In genomic region chr5:160040471-160040835, GRCh38 we compare ENCODE assay signal across 15 cellular contexts. TPM values are rescaled to one million over a fixed set of nuclear protein-coding genes. Genes with fewer than 3 reads are reported as not detected.
DNase-seq lines count a peak whose midpoint lies in the region; ATAC-seq and TF ChIP-seq lines count a peak whose summit lies in the region.
"Had no signal": no experiment of that assay in that cellular context is flagged by ENCODE, and none has a peak within 500 bp of the region (broad histone marks: within the 10 kb centered on the region; RNA-seq: fewer than 3 reads in every experiment).

No MANE protein-coding gene starts in this region.

- H3K36me3 Mint-ChIP-seq in WTC11, result peaks cover 32% of the 10 kb centered on the region

- 86 to 97% methylated on average over 1 to 2 of the region's 2 CpGs for WGBS in transverse colon (ENCODE audit: low coverage in 1 of 2), 2 donors

- TF ChIP-seq CTCF in WTC11 (IDR thresholded peaks at IDR 0.05) (no peak), colonic mucosa (IDR thresholded peaks at IDR 0.05) (no peak), transverse colon (IDR thresholded peaks at IDR 0.05) (no peak)

- POLR2A ChIA-PET in WTC11 (lab: Charles Lee), result no interaction called here

- no peak overlapping the region for H3K27ac Mint-ChIP-seq in WTC11
- H3K27ac Mint-ChIP-seq: CD4-positive, alpha-beta memory T cell had no signal

- H3K4me3 Mint-ChIP-seq in WTC11, result no peak overlapping the region
- H3K4me3 Mint-ChIP-seq: CD4-positive, alpha-beta memory T cell had no signal

- intact Hi-C loops in colonic mucosa (cut with DNase I) (no loop called here), left colon (cut with DNase I, micrococcal nuclease) (no loop called here), transverse colon (cut with DNase I; ENCODE audit: low total_unique reads) (no loop called here), posterior cingulate gyrus (cut with DNase I) (no loop called here)

- no peak for DNase-seq in WTC11 (ENCODE audit: low spot score)
- no peak for DNase-seq in colonic mucosa
- no peak for DNase-seq in left colon
- no peak for DNase-seq in transverse colon
- DNase-seq in activated CD4-positive, alpha-beta T cell treated with anti-CD3 and anti-CD28 coated beads for 48 hours, result no peak
- no peak for DNase-seq in posterior cingulate gyrus
- DNase-seq: C1 segment of cervical spinal cord; Calu3; CD4-positive, alpha-beta memory T cell; COR-L47; DMS79 treated with DMSO at 0.1 percent for 48 hours; GF-D8; GM23248; H7 had no signal

- H3K27ac ChIP-seq in colonic mucosa, result peak overlapping the region; percentile 54
- H3K27ac ChIP-seq in transverse colon, result peak overlapping the region; percentile 19 to 64 (median 48)
- H3K27ac ChIP-seq: GM23248 had no signal

- H3K9ac ChIP-seq in colonic mucosa (ENCODE audit: low read depth in 2 of 2, low read length in 2 of 2), result no peak overlapping the region
- H3K9ac ChIP-seq: GM23248 had no signal

- H3K4me1 ChIP-seq in colonic mucosa (no peaks in the 10 kb centered on the region), transverse colon (peaks cover 0 to 9% (median 3%) of the 10 kb centered on the region in 4 donors)

- H3K9me3 ChIP-seq in colonic mucosa (no peaks in the 10 kb centered on the region), transverse colon (no peaks in the 10 kb centered on the region)

- H3K4me1 Mint-ChIP-seq in WTC11, result peaks cover 34% of the 10 kb centered on the region

- in situ Hi-C loops in transverse colon (cut with MboI; ENCODE audit: low pct_ligation_motif_present in 1 of 4, low pct_unique_long_range_greater_than_20kb in 1 of 4, low sequenced_read_pairs in 3 of 4), result no loop called here

- CTCF ChIA-PET in WTC11 (lab: Charles Lee), result no interaction called here

- H3K27me3 Mint-ChIP-seq in WTC11 (ENCODE audit: low read depth), result no peaks in the 10 kb centered on the region
- H3K27me3 Mint-ChIP-seq: CD4-positive, alpha-beta memory T cell had no signal

- H3K9me3 Mint-ChIP-seq in WTC11, result no peaks in the 10 kb centered on the region
- H3K9me3 Mint-ChIP-seq: CD4-positive, alpha-beta memory T cell had no signal

- no peak for ATAC-seq in WTC11
- peak; percentile 38 for ATAC-seq in left colon
- no peak for ATAC-seq in GM18909 (IDR thresholded peaks at IDR 0.05; ENCODE audit: poor library complexity, unreplicated experiment)

- no peak for TF ChIP-seq EP300 in transverse colon (IDR thresholded peaks at IDR 0.05; ENCODE audit: low read depth)

- H3K36me3 ChIP-seq in colonic mucosa (no peaks in the 10 kb centered on the region), transverse colon (peaks cover 0 to 28% (median 8%) of the 10 kb centered on the region in 4 donors)

- H3K27me3 ChIP-seq in colonic mucosa, result no peaks in the 10 kb centered on the region
- no peaks in the 10 kb centered on the region for H3K27me3 ChIP-seq in transverse colon

- H3K4me3 ChIP-seq in colonic mucosa (no peak overlapping the region), transverse colon (no peak overlapping the region)
- H3K4me3 ChIP-seq: GM23248 had no signal

- TF ChIP-seq POLR2A in transverse colon (IDR thresholded peaks at IDR 0.05), result no peak

TF ChIP-seq in WTC11, 78 proteins besides CTCF, POLR2A, EP300 and RAD21:
- TF ChIP-seq ZNF121 (CRISPR knock-in tag; IDR thresholded peaks at IDR 0.05) (peak; percentile 63; the same call in 1 of the 2 replicates), FOXP1 (CRISPR knock-in tag; IDR thresholded peaks at IDR 0.05; ENCODE audit: borderline replicate concordance) (no peak)

RNA-seq across cellular contexts. Expression of gene TTC1, which starts 31.5 kb away (rescaled TPM):
- total RNA-seq in WTC11 (2021), result 46.4 to 48.3 TPM (median 47.4 TPM) in 3 replicates
- 10 to 100 TPM; 41.1 to 46.4 TPM for total RNA-seq in colonic mucosa
- total RNA-seq in left colon, result 10 to 100 TPM; 40.2 to 41.7 TPM
- total RNA-seq in transverse colon, result 10 to 100 TPM in 3 of 4 donors, 1 to 10 TPM in 1; 5.8 to 42.2 (median 24.8) TPM
